Comparison of ENCODE assay signal across 29 cellular contexts in genomic region chr3:16380421-16380820, GRCh38.
A peak's percentile ranks its signal among the peaks of the same experiment; 100 is the strongest.
DNase-seq lines count a peak whose midpoint lies in the region; ATAC-seq and TF ChIP-seq lines count a peak whose summit lies in the region.
"Had no signal": no experiment of that assay in that cellular context is flagged by ENCODE, and none has a peak within 500 bp of the region (broad histone marks: within the 10 kb centered on the region; RNA-seq: fewer than 3 reads in every experiment).

No MANE protein-coding gene starts in this region.

- peak overlapping the region; percentile 71 for H3K27ac Mint-ChIP-seq in CD8-positive, alpha-beta T cell
- H3K27ac Mint-ChIP-seq in T-helper 17 cell (peak overlapping the region; percentile 51), naive B cell (peak overlapping the region in 5 of 6 donors; percentile 13 to 70 (median 44))
- H3K27ac Mint-ChIP-seq: dendritic cell treated with granulocyte-macrophage colony-stimulating factor and Interleukin-4, amounts not matched to agents 40 ng/mL and 50 ng/mL, for 4 days had no signal

- TF ChIP-seq POLR2A in sigmoid colon (IDR thresholded peaks at IDR 0.05) = no peak

- peaks cover 88% of the 10 kb centered on the region for H3K4me1 Mint-ChIP-seq in CD8-positive, alpha-beta T cell (ENCODE audit: low read depth)
- peaks cover 33% of the 10 kb centered on the region for H3K4me1 Mint-ChIP-seq in T-helper 17 cell
- peaks cover 47 to 78% (median 56%) of the 10 kb centered on the region in 3 donors for H3K4me1 Mint-ChIP-seq in naive B cell

- H3K27me3 ChIP-seq in BLaER1 (no peaks in the 10 kb centered on the region), sigmoid colon (no peaks in the 10 kb centered on the region)
- H3K27me3 ChIP-seq in CD8-positive, alpha-beta T cell (ENCODE audit: insufficient read depth, low read length) = no peaks in the 10 kb centered on the region
- H3K27me3 ChIP-seq: gastroesophageal sphincter, left lung, spleen, thyroid gland had no signal

- CTCF ChIA-PET in CD8-positive, alpha-beta T cell (lab: Charles Lee) = no interaction called here

- no peak overlapping the region for H3K9ac ChIP-seq in BLaER1

- no peak for DNase-seq in CD8-positive, alpha-beta T cell
- no peak for DNase-seq in T-helper 17 cell
- no peak for DNase-seq in naive B cell
- no peak for DNase-seq in sigmoid colon
- no peak for DNase-seq in GM20000 (ENCODE audit: low spot score)
- DNase-seq: activated CD4-positive, alpha-beta T cell treated with anti-CD3 and anti-CD28 coated beads for 48 hours; activated CD8-positive, alpha-beta memory T cell treated with anti-CD3 and anti-CD28 coated beads, Interleukin-2, amount 10 ng/mL, durations not matched to agents 7 days and 5 days; activated effector memory CD4-positive, alpha-beta T cell treated with anti-CD3 and anti-CD28 coated beads, Interleukin-2, amount 50 U/mL, for 16 hours; aorta; DMS153; GDM1; hypothalamus; left lung; MM.1S; NCI-H1417 treated with DMSO at 0.1 percent for 48 hours; NCI-H2081 treated with DMSO at 0.1 percent for 48 hours; NCI-H446 treated with DMSO at 0.1 percent for 48 hours; PC-3; retina; spleen; stimulated activated CD4-positive, alpha-beta T cell treated with anti-CD3 and anti-CD28 coated beads, Interleukin-2, amount 100 ng/mL, for 48 hours; stimulated activated naive CD4-positive, alpha-beta T cell treated with Interleukin-2 at 50 U/mL for 16 hours; thyroid gland had no signal

- H3K4me1 ChIP-seq in BLaER1 = peaks cover 54% of the 10 kb centered on the region
- peaks cover 47% of the 10 kb centered on the region for H3K4me1 ChIP-seq in CD8-positive, alpha-beta T cell (ENCODE audit: insufficient read depth, low read length)
- no peaks in the 10 kb centered on the region for H3K4me1 ChIP-seq in sigmoid colon

- WGBS in sigmoid colon, 2 donors = 79 to 91% methylated on average over 1 of the region's 1 CpG

- no peak for TF ChIP-seq CTCF in CD8-positive, alpha-beta T cell (IDR thresholded peaks at IDR 0.05)
- TF ChIP-seq CTCF in sigmoid colon (IDR thresholded peaks at IDR 0.05) (no peak), GM20000 (IDR thresholded peaks at IDR 0.05; ENCODE audit: extremely low read depth, missing control alignments) (no peak)

- H4K20me1 ChIP-seq in BLaER1 = peaks cover 23% of the 10 kb centered on the region; the same call in 1 of the 2 replicates

- H3K27me3 Mint-ChIP-seq in CD8-positive, alpha-beta T cell (ENCODE audit: low read depth) = no peaks in the 10 kb centered on the region
- no peaks in the 10 kb centered on the region for H3K27me3 Mint-ChIP-seq in T-helper 17 cell
- no peaks in the 10 kb centered on the region for H3K27me3 Mint-ChIP-seq in naive B cell
- H3K27me3 Mint-ChIP-seq: activated CD8-positive, alpha-beta memory T cell treated with anti-CD3 and anti-CD28 coated beads, Interleukin-2, amount 10 ng/mL, durations not matched to agents 7 days and 5 days; dendritic cell treated with granulocyte-macrophage colony-stimulating factor and Interleukin-4, amounts not matched to agents 40 ng/mL and 50 ng/mL, for 4 days had no signal

- intact Hi-C loops in CD8-positive, alpha-beta T cell (cut with DNase I, micrococcal nuclease) = no loop called here
- intact Hi-C loops in sigmoid colon (cut with DNase I) = no loop called here

- H3K4me2 ChIP-seq in BLaER1 = peak overlapping the region; percentile 87; the same call in 1 of the 2 replicates

- no peak for ATAC-seq in CD8-positive, alpha-beta T cell
- ATAC-seq in T-helper 17 cell = no peak
- no peak for ATAC-seq in naive B cell (ENCODE audit: low read depth in 2 of 2)
- no peak for ATAC-seq in GM21528 (IDR thresholded peaks at IDR 0.05; ENCODE audit: low FRiP score, unreplicated experiment)
- ATAC-seq: activated CD8-positive, alpha-beta memory T cell treated with anti-CD3 and anti-CD28 coated beads, Interleukin-2, amount 10 ng/mL, durations not matched to agents 7 days and 5 days; gastroesophageal sphincter; K562; left lung; PC-3; Right ventricle myocardium inferior had no signal

- H3K36me3 ChIP-seq in BLaER1 = peaks cover 70% of the 10 kb centered on the region
- no peaks in the 10 kb centered on the region for H3K36me3 ChIP-seq in CD8-positive, alpha-beta T cell (ENCODE audit: insufficient read depth, low read length)
- no peaks in the 10 kb centered on the region for H3K36me3 ChIP-seq in sigmoid colon
- H3K36me3 ChIP-seq: gastroesophageal sphincter, thyroid gland had no signal

- peaks cover 46% of the 10 kb centered on the region for H3K36me3 Mint-ChIP-seq in CD8-positive, alpha-beta T cell
- H3K36me3 Mint-ChIP-seq in T-helper 17 cell (ENCODE audit: low read depth) (peaks cover 2% of the 10 kb centered on the region), naive B cell (peaks cover 8 to 23% of the 10 kb centered on the region in 2 donors)

- H3K4me3 ChIP-seq in BLaER1 = no peak overlapping the region
- no peak overlapping the region for H3K4me3 ChIP-seq in CD8-positive, alpha-beta T cell (ENCODE audit: low read depth, low read length)
- H3K4me3 ChIP-seq in sigmoid colon = no peak overlapping the region
- H3K4me3 ChIP-seq: gastroesophageal sphincter, K562, left lung, spleen, thyroid gland had no signal

- H3K27ac ChIP-seq in BLaER1 = 0 out of 2 replicates have a peak overlapping the region, but pooled peaks have one; percentile 5
- H3K27ac ChIP-seq in CD8-positive, alpha-beta T cell (ENCODE audit: low read depth, low read length) = no peak overlapping the region
- no peak overlapping the region for H3K27ac ChIP-seq in sigmoid colon
- H3K27ac ChIP-seq: left lung, spleen, thyroid gland had no signal

- H3K9me3 ChIP-seq in BLaER1 = peaks cover 33% of the 10 kb centered on the region
- no peaks in the 10 kb centered on the region for H3K9me3 ChIP-seq in CD8-positive, alpha-beta T cell (ENCODE audit: low read length)
- peaks cover 2% of the 10 kb centered on the region for H3K9me3 ChIP-seq in T-helper 17 cell (ENCODE audit: control insufficient read depth, low read length, poor library complexity, severe bottlenecking)
- no peaks in the 10 kb centered on the region for H3K9me3 ChIP-seq in sigmoid colon
- H3K9me3 ChIP-seq: gastroesophageal sphincter, left lung, thyroid gland had no signal

- H3K9me3 Mint-ChIP-seq in CD8-positive, alpha-beta T cell = no peaks in the 10 kb centered on the region
- peaks cover 0 to 6% (median 0%) of the 10 kb centered on the region in 7 donors for H3K9me3 Mint-ChIP-seq in naive B cell
- H3K9me3 Mint-ChIP-seq: dendritic cell treated with granulocyte-macrophage colony-stimulating factor and Interleukin-4, amounts not matched to agents 40 ng/mL and 50 ng/mL, for 4 days had no signal

- H3K4me3 Mint-ChIP-seq in CD8-positive, alpha-beta T cell = no peak overlapping the region
- no peak overlapping the region for H3K4me3 Mint-ChIP-seq in T-helper 17 cell
- peak overlapping the region in 2 of 8 donors; percentile 17 to 60 for H3K4me3 Mint-ChIP-seq in naive B cell
- H3K4me3 Mint-ChIP-seq: activated CD8-positive, alpha-beta memory T cell treated with anti-CD3 and anti-CD28 coated beads, Interleukin-2, amount 10 ng/mL, durations not matched to agents 7 days and 5 days; dendritic cell treated with granulocyte-macrophage colony-stimulating factor and Interleukin-4, amounts not matched to agents 40 ng/mL and 50 ng/mL, for 4 days had no signal

- POLR2A ChIA-PET in CD8-positive, alpha-beta T cell (lab: Charles Lee) = no interaction called here

- no peak for TF ChIP-seq EP300 in sigmoid colon (IDR thresholded peaks at IDR 0.05)
